ENCODE assay signal across 16 cellular contexts in the genomic region with DNA sequence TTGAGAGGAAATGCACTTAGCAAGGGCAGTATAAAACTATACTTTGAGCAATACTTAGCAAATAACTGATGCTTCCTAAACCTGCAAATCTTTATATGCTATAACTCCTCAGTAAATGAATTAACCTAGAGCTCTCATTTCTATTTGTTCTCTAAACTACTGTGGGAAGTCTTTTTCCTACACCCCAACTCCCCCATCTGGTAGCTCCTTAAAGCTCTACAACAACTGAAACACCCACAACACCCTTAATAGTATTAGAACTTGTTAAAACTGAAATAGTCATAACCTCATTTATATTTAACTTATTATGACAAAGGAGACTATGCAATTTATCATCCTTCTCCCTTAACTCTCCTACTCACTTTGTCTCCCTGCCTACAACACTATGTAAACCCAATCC. TPM values are rescaled to one million over a fixed set of nuclear protein-coding genes. Genes with fewer than 3 reads are reported as not detected.
A peak's percentile ranks its signal among the peaks of the same experiment; 100 is the strongest.
DNase-seq lines count a peak whose midpoint lies in the region; ATAC-seq and TF ChIP-seq lines count a peak whose summit lies in the region.
"Had no signal": no experiment of that assay in that cellular context is flagged by ENCODE, and none has a peak within 500 bp of the region (broad histone marks: within the 10 kb centered on the region; RNA-seq: fewer than 3 reads in every experiment).

No MANE protein-coding gene starts in this region.

- H3K9me3 ChIP-seq in testis: no peaks in the 10 kb centered on the region
- H3K9me3 ChIP-seq: SJCRH30 had no signal

- DNase-seq in DMS53 (lab: John Stamatoyannopoulos, UW) (peak; percentile 3), DMS53 treated with DMSO at 0.1 percent for 48 hours (lab: John Stamatoyannopoulos, UW; ENCODE audit: unreplicated experiment) (no peak), fibroblast of mammary gland (ENCODE audit: low read depth) (no peak), testis (no peak), NCI-H1105 (lab: John Stamatoyannopoulos, UW) (no peak)
- no peak for DNase-seq in activated naive CD4-positive, alpha-beta T cell treated with anti-CD3 and anti-CD28 coated beads, Interleukin-2, amount 50 U/mL, for 72 hours (ENCODE audit: low spot score in 2 of 2)
- DNase-seq: 8988T, COR-L47, DMS79, NCI-H1417 treated with DMSO at 0.1 percent for 48 hours, NCI-H2029 treated with DMSO at 0.1 percent for 48 hours, NCI-H510A, SJCRH30 had no signal

- intact Hi-C loops in testis (cut with DNase I; ENCODE audit: low total_unique reads): no loop called here

- no peak for TF ChIP-seq POLR2A in testis (IDR thresholded peaks at IDR 0.05)

- peaks cover 0 to 10% of the 10 kb centered on the region in 2 donors for H3K9me3 Mint-ChIP-seq in activated naive CD4-positive, alpha-beta T cell treated with anti-CD3 and anti-CD28 coated beads, Interleukin-2, amount 50 U/mL, for 72 hours

- peaks cover 9% of the 10 kb centered on the region for H3K4me1 ChIP-seq in testis
- H3K4me1 ChIP-seq: SJCRH30 had no signal

- TF ChIP-seq CTCF in fibroblast of mammary gland (conservative IDR thresholded peaks at IDR 0.05; ENCODE audit: control insufficient read depth, insufficient read depth, low read depth, low read length) (peak; percentile 8), testis (IDR thresholded peaks at IDR 0.05) (no peak)

- H3K27me3 ChIP-seq in testis: no peaks in the 10 kb centered on the region
- H3K27me3 ChIP-seq: SJCRH30 had no signal

- H3K27ac Mint-ChIP-seq in activated naive CD4-positive, alpha-beta T cell treated with anti-CD3 and anti-CD28 coated beads, Interleukin-2, amount 50 U/mL, for 72 hours: no peak overlapping the region
- H3K27ac Mint-ChIP-seq: CD14-positive monocyte had no signal

- H3K4me3 ChIP-seq in fibroblast of mammary gland (ENCODE audit: control insufficient read depth, low read depth, low read length) (no peak overlapping the region), testis (no peak overlapping the region)
- H3K4me3 ChIP-seq: SJCRH30 had no signal

- no peaks in the 10 kb centered on the region for H3K36me3 Mint-ChIP-seq in activated naive CD4-positive, alpha-beta T cell treated with anti-CD3 and anti-CD28 coated beads, Interleukin-2, amount 50 U/mL, for 72 hours
- H3K36me3 Mint-ChIP-seq: CD14-positive monocyte had no signal

- H3K36me3 ChIP-seq in testis (ENCODE audit: low read depth, missing control alignments): no peaks in the 10 kb centered on the region
- H3K36me3 ChIP-seq: SJCRH30 had no signal

- ATAC-seq in SK-N-SH treated with all-trans-retinoic acid at 6 μM for 48 hours: peak; percentile 56; the same call in 2 of the 3 replicates
- no peak for ATAC-seq in HG03460 (IDR thresholded peaks at IDR 0.05; ENCODE audit: unreplicated experiment)
- no peak for ATAC-seq in activated naive CD4-positive, alpha-beta T cell treated with anti-CD3 and anti-CD28 coated beads, Interleukin-2, amount 50 U/mL, for 72 hours

- H3K27ac ChIP-seq in testis: peak overlapping the region; percentile 51 to 59
- H3K27ac ChIP-seq: SJCRH30 had no signal

TF ChIP-seq in SK-N-SH treated with all-trans-retinoic acid at 6 μM for 48 hours, 23 proteins besides CTCF, POLR2A, EP300 and RAD21:
- TF ChIP-seq OSR1 (CRISPR knock-in tag; IDR thresholded peaks at IDR 0.05): no peak
- TF ChIP-seq ZNF70 (CRISPR knock-in tag; IDR thresholded peaks at IDR 0.05): no peak

RNA-seq across cellular contexts. Expression of gene GUCY1A2, which starts 43.4 kb away (rescaled TPM):
- total RNA-seq in testis: 1 to 10 TPM; 4.3 to 7.4 TPM
- polyA plus RNA-seq in testis (ENCODE audit: insufficient read depth, low read depth, low replicate concordance): 3.4 TPM
- under 1 TPM in 1 of 2 donors, not detected in 1; 0.04 TPM for total RNA-seq in activated naive CD4-positive, alpha-beta T cell treated with anti-CD3 and anti-CD28 coated beads, Interleukin-2, amount 50 U/mL, for 72 hours
- polyA plus RNA-seq: CD14-positive monocyte had no signal

Comparison
In these comparisons a context has a peak if more than half of its experiments do, and no peak if none do; other contexts are left out.
1. RNA of gene GUCY1A2, which starts 43.4 kb away (total RNA-seq): 4.3 to 7.4 TPM in testis; 0.04 TPM in activated naive CD4-positive, alpha-beta T cell treated with anti-CD3 and anti-CD28 coated beads, Interleukin-2, amount 50 U/mL, for 72 hours; every median in the first group is over 4 times any median in the second.